12 cellular contexts compared by ENCODE assay signal in genomic region chr3:133570937-133571320, GRCh38. TPM values are rescaled to one million over a fixed set of nuclear protein-coding genes. Genes with fewer than 3 reads are reported as not detected.
DNase-seq lines count a peak whose midpoint lies in the region; ATAC-seq, FAIRE-seq and TF ChIP-seq lines count a peak whose summit lies in the region.
"Had no signal": no experiment of that assay in that cellular context is flagged by ENCODE, and none has a peak within 500 bp of the region (broad histone marks: within the 10 kb centered on the region; RNA-seq: fewer than 3 reads in every experiment).

No MANE protein-coding gene starts in this region.

- H2BK20ac ChIP-seq in H1 (ENCODE audit: low read length) = no peak overlapping the region

- no peak overlapping the region for H2BK12ac ChIP-seq in H1 (ENCODE audit: low read depth, low read length)

- H2AK5ac ChIP-seq in H1 (ENCODE audit: low read depth, low read length) = no peak overlapping the region

- no peak overlapping the region for H4K8ac ChIP-seq in H1 (ENCODE audit: extremely low read depth, insufficient read depth, low read length)

- no peak for TF ChIP-seq POLR2A in H1 (IDR thresholded peaks at IDR 0.05; ENCODE audit: control extremely low read depth in 1 of 2, low read depth in 2 of 2, low read length in 2 of 2)

- no peaks in the 10 kb centered on the region for H3K9me3 Mint-ChIP-seq in CD8-positive, alpha-beta T cell
- H3K9me3 Mint-ChIP-seq in nephron progenitor cell = no peaks in the 10 kb centered on the region

- no peak for DNase-seq in CD8-positive, alpha-beta T cell
- DNase-seq in PC-9 = peak; percentile 30 to 64
- no peak for DNase-seq in H1 (ENCODE audit: low read depth in 1 of 2, low spot score in 2 of 2)
- DNase-seq in nephron progenitor cell = no peak
- no peak for DNase-seq in MG63
- no peak for DNase-seq in SKM-1 treated with dmso at 0.1 percent for 144 hours (lab: John Stamatoyannopoulos, UW; ENCODE audit: unreplicated experiment)
- DNase-seq: activated T-cell treated with anti-CD3 and anti-CD28 coated beads for 4 hours, DMS 273 treated with DMSO at 0.1 percent for 48 hours, dorsolateral prefrontal cortex had no signal

- no peak for FAIRE-seq in H1 (lab: Jason Lieb, UNC)
- FAIRE-seq: GM18507 had no signal

- H2BK15ac ChIP-seq in H1 (ENCODE audit: low read length) = peak overlapping the region; percentile 5; the same call in 1 of the 2 replicates

- no peak overlapping the region for H4K91ac ChIP-seq in H1 (replicated peaks; ENCODE audit: insufficient read length, low read length)

- H3K4me2 ChIP-seq in PC-9 (peak overlapping the region; percentile 71; the same call in 1 of the 2 replicates), H1 (ENCODE audit: insufficient read depth in 1 of 2, low read depth in 2 of 2, low read length in 2 of 2) (no peak overlapping the region)

- TF ChIP-seq CTCF in CD8-positive, alpha-beta T cell (IDR thresholded peaks at IDR 0.05) = no peak
- no peak for TF ChIP-seq CTCF in PC-9 (conservative IDR thresholded peaks at IDR 0.05)
- no peak for TF ChIP-seq CTCF in H1 (IDR thresholded peaks at IDR 0.05; ENCODE audit: control extremely low read depth in 1 of 3, insufficient read depth in 1 of 3, low read depth in 1 of 3, low read length in 3 of 3)
- TF ChIP-seq CTCF in nephron progenitor cell (IDR thresholded peaks at IDR 0.05) = no peak

- no peak overlapping the region for H3K4ac ChIP-seq in H1 (replicated peaks; ENCODE audit: insufficient read length, low read depth, low read length)

- H3K79me2 ChIP-seq in PC-9 (ENCODE audit: low read depth) (peaks cover 17% of the 10 kb centered on the region), H1 (ENCODE audit: control insufficient read depth in 1 of 2, insufficient read depth in 2 of 2, low read length in 2 of 2) (peaks cover 12 to 17% of the 10 kb centered on the region in 2 experiments)

- no peaks in the 10 kb centered on the region for H3K9me2 ChIP-seq in PC-9 (ENCODE audit: insufficient read depth)

- H3K23me2 ChIP-seq in H1 (ENCODE audit: low read depth, low read length) = 0 out of 2 replicates have a peak, but pooled peaks cover 5% of the 10 kb centered on the region

- TF ChIP-seq RAD21 in H1 (IDR thresholded peaks at IDR 0.05 in 1 of 2, conservative IDR thresholded peaks at IDR 0.05 in 1 of 2; ENCODE audit: low read depth in 2 of 2, low read length in 2 of 2) = no peak

- H3K79me1 ChIP-seq in H1 (ENCODE audit: low read depth, low read length) = no peaks in the 10 kb centered on the region

- no peak overlapping the region for H2BK120ac ChIP-seq in H1 (replicated peaks; ENCODE audit: low read depth, low read length)

- no peak for ATAC-seq in CD8-positive, alpha-beta T cell
- ATAC-seq in GM19455 (IDR thresholded peaks at IDR 0.05; ENCODE audit: unreplicated experiment) (no peak), GM21825 (IDR thresholded peaks at IDR 0.05; ENCODE audit: unreplicated experiment) (no peak)

- H3K14ac ChIP-seq in H1 (ENCODE audit: insufficient read length) = no peak overlapping the region

- POLR2A ChIA-PET in CD8-positive, alpha-beta T cell (lab: Charles Lee) = interaction anchor here (1.3 kb wide), 1 partner anchor 80 kb away, joined by 4 read pairs; no protein-coding TSS in a partner anchor
- POLR2A ChIA-PET in PC-9 (lab: Charles Lee; ENCODE audit: unreplicated experiment) (interaction anchor here (0.6 to 2.4 kb wide), 3 partner anchors 30 to 91 kb away, joined by 4 to 19 read pairs (median 15); no protein-coding TSS in a partner anchor), H1 (lab: Charles Lee; ENCODE audit: partially characterized antibody) (interaction anchor here (1.2 kb wide), 1 partner anchor 13 kb away, joined by 5 read pairs; no protein-coding TSS in a partner anchor)

- H4K20me1 ChIP-seq in PC-9 (ENCODE audit: insufficient read depth) = peaks cover 2% of the 10 kb centered on the region; the same call in 1 of the 2 replicates
- H4K20me1 ChIP-seq in H1 (replicated peaks in 1 of 2; ENCODE audit: control insufficient read depth in 1 of 2, insufficient read depth in 2 of 2, low read length in 2 of 2) = peaks cover 0 to 4% of the 10 kb centered on the region in 2 experiments

- no peak overlapping the region for H3K4me3 ChIP-seq in CD8-positive, alpha-beta T cell (ENCODE audit: low read depth, low read length)
- H3K4me3 ChIP-seq in PC-9 (no peak overlapping the region), H1 (ENCODE audit: extremely low read depth in 1 of 4, insufficient read depth in 2 of 4, low read depth in 3 of 4, low read length in 4 of 4) (no peak overlapping the region), MG63 (no peak overlapping the region)
- H3K4me3 ChIP-seq: dorsolateral prefrontal cortex had no signal

- H3K36me3 ChIP-seq in CD8-positive, alpha-beta T cell (ENCODE audit: insufficient read depth, low read length) = no peaks in the 10 kb centered on the region
- H3K36me3 ChIP-seq in PC-9 (ENCODE audit: low read depth) (peaks cover 14% of the 10 kb centered on the region), H1 (ENCODE audit: control insufficient read depth in 2 of 4, insufficient read depth in 4 of 4, low read length in 3 of 4) (peaks cover 2 to 10% (median 5%) of the 10 kb centered on the region in 4 experiments; a peak in 5 of 8 replicates), MG63 (peaks cover 17% of the 10 kb centered on the region)

- H3K4me1 Mint-ChIP-seq in CD8-positive, alpha-beta T cell (ENCODE audit: low read depth) = peaks cover 37% of the 10 kb centered on the region
- peaks cover 20% of the 10 kb centered on the region for H3K4me1 Mint-ChIP-seq in nephron progenitor cell

- CTCF ChIA-PET in CD8-positive, alpha-beta T cell (lab: Charles Lee) = interaction anchor here (0.6 to 12.0 kb wide), 4 partner anchors 82 to 845 kb away, joined by 3 to 110 read pairs (median 10); no protein-coding TSS in a partner anchor
- CTCF ChIA-PET in PC-9 (lab: Charles Lee) = interaction anchor here (0.8 kb wide), 1 partner anchor 30 kb away, joined by 6 read pairs; no protein-coding TSS in a partner anchor
- CTCF ChIA-PET in H1 (lab: Charles Lee; ENCODE audit: partially characterized antibody) = interaction anchor here (0.6 to 1.7 kb wide), 4 partner anchors 76 to 324 kb away, joined by 3 to 7 read pairs (median 4); no protein-coding TSS in a partner anchor

- H3K27ac ChIP-seq in CD8-positive, alpha-beta T cell (ENCODE audit: low read depth, low read length) = no peak overlapping the region
- H3K27ac ChIP-seq in PC-9 = peak overlapping the region; percentile 96
- no peak overlapping the region for H3K27ac ChIP-seq in H1 (ENCODE audit: low read depth, low read length)

- H3K9ac ChIP-seq in H1 (replicated peaks in 1 of 4; ENCODE audit: extremely low read depth in 1 of 4, low read depth in 3 of 4, low read length in 3 of 4) = no peak overlapping the region

- no peak overlapping the region for H2BK5ac ChIP-seq in H1 (ENCODE audit: low read depth, low read length)

- H3K27me3 Mint-ChIP-seq in CD8-positive, alpha-beta T cell (ENCODE audit: low read depth) = no peaks in the 10 kb centered on the region
- H3K27me3 Mint-ChIP-seq in nephron progenitor cell (ENCODE audit: low read depth, poor library complexity) = no peaks in the 10 kb centered on the region

- intact Hi-C loops in CD8-positive, alpha-beta T cell (cut with DNase I, micrococcal nuclease) = loop anchor here (5.0 kb wide), 5 partner anchors 64 to 1154 kb away; partner anchors contain the start of genes DNAJC13 (in 1 of the 2), SRPRB (in 1 of the 2) and UBA5 (in 1 of the 2)
- intact Hi-C loops in PC-9 (cut with micrococcal nuclease; ENCODE audit: unreplicated experiment) = loop anchor here (1.0 to 10.0 kb wide), 9 partner anchors 34 to 1436 kb away; partner anchors contain the start of genes ANAPC13, CEP63 and SRPRB

- no peak overlapping the region for H4K5ac ChIP-seq in H1 (ENCODE audit: insufficient read length, low read depth, low read length)

- H2AFZ ChIP-seq in PC-9 (no peak overlapping the region), H1 (ENCODE audit: low read length) (no peak overlapping the region)

- H3K18ac ChIP-seq in H1 (ENCODE audit: extremely low read depth, low read length) = no peak overlapping the region

- H3K27me3 ChIP-seq in CD8-positive, alpha-beta T cell (ENCODE audit: insufficient read depth, low read length) = no peaks in the 10 kb centered on the region
- H3K27me3 ChIP-seq in PC-9 (ENCODE audit: insufficient read depth, low read depth) = no peaks in the 10 kb centered on the region
- H3K27me3 ChIP-seq in H1 (replicated peaks in 1 of 4; ENCODE audit: control insufficient read depth in 3 of 4, extremely low read depth in 1 of 4, insufficient read depth in 3 of 4, low read length in 3 of 4) = no peaks in the 10 kb centered on the region
- H3K27me3 ChIP-seq in MG63 = no peaks in the 10 kb centered on the region
- H3K27me3 ChIP-seq: dorsolateral prefrontal cortex had no signal

- H3K56ac ChIP-seq in H1 (replicated peaks; ENCODE audit: insufficient read length, low read depth, low read length) = no peak overlapping the region

- no peak for TF ChIP-seq EP300 in H1 (IDR thresholded peaks at IDR 0.05; ENCODE audit: borderline replicate concordance in 1 of 2, low read depth in 2 of 2, low read length in 2 of 2)

- peaks cover 17% of the 10 kb centered on the region for H3K4me1 ChIP-seq in CD8-positive, alpha-beta T cell (ENCODE audit: insufficient read depth, low read length)
- H3K4me1 ChIP-seq in PC-9 (replicated peaks; ENCODE audit: insufficient read depth) = peaks cover 75% of the 10 kb centered on the region
- H3K4me1 ChIP-seq in H1 (replicated peaks in 1 of 4; ENCODE audit: control insufficient read depth in 3 of 4, insufficient read depth in 4 of 4, low read length in 3 of 4) = peaks cover 0 to 5% (median under 1%) of the 10 kb centered on the region in 4 experiments; a peak in 2 of 7 replicates

- peaks cover 15% of the 10 kb centered on the region for H3K36me3 Mint-ChIP-seq in CD8-positive, alpha-beta T cell
- peaks cover 2% of the 10 kb centered on the region for H3K36me3 Mint-ChIP-seq in nephron progenitor cell (ENCODE audit: low read depth)

- no TSS peak for BruUV-seq in PC-9 (replicated peaks; lab: Mats Ljungman, UMichigan)

- WGBS in H1 (ENCODE audit: extremely low coverage in 1 of 2, insufficient coverage in 1 of 2, insufficient read length in 1 of 2, insufficient replicate concordance in 2 of 2, low coverage in 1 of 2, low lambda C conversion rate in 2 of 2, missing lambda C conversion rate in 1 of 2), 2 experiments = 82% methylated on average over 2 of the region's 2 CpGs; no CpG with 5 or more reads in 1 of the 2 experiments

- H3K27ac Mint-ChIP-seq in CD8-positive, alpha-beta T cell = peak overlapping the region; percentile 62
- peak overlapping the region; percentile 80 for H3K27ac Mint-ChIP-seq in nephron progenitor cell

- no peak overlapping the region for H3K23ac ChIP-seq in H1 (ENCODE audit: insufficient read length)

- peaks cover 65% of the 10 kb centered on the region for H3F3A ChIP-seq in PC-9 (ENCODE audit: insufficient read depth, low read depth)

- H3K9me3 ChIP-seq in CD8-positive, alpha-beta T cell (ENCODE audit: low read length) = no peaks in the 10 kb centered on the region
- H3K9me3 ChIP-seq in PC-9 (ENCODE audit: insufficient read depth, low read depth) = no peaks in the 10 kb centered on the region
- H3K9me3 ChIP-seq in H1 (ENCODE audit: insufficient read depth in 2 of 2, low read depth in 1 of 2, low read length in 1 of 2) = no peaks in the 10 kb centered on the region
- no peaks in the 10 kb centered on the region for H3K9me3 ChIP-seq in MG63

- no peak overlapping the region for H3K4me3 Mint-ChIP-seq in CD8-positive, alpha-beta T cell
- no peak overlapping the region for H3K4me3 Mint-ChIP-seq in nephron progenitor cell

RNA-seq across cellular contexts. Expression of gene CDV3, which starts 2.6 kb away (rescaled TPM):
- total RNA-seq in CD8-positive, alpha-beta T cell = 100 to 1,000 TPM; 296 to 307 TPM
- total RNA-seq in PC-9 (2021) = 178 and 193 TPM in 2 replicates
- total RNA-seq in H1 (2021; fragmentation: NEBNext Ultra II Directional; extraction: Animal tissue kit (Norgen Biotek cat#: 25700)) = 149 and 163 TPM in 2 replicates
- 16.8 and 29.4 TPM in 2 replicates for polyA plus RNA-seq in H1 (2011; rRNA removed)
- polyA plus RNA-seq in H1 (2011; cell fraction: cytosol; rRNA removed) = 40.4 TPM
- 19.2 TPM for polyA plus RNA-seq in H1 (2011; cell fraction: nucleus; rRNA removed)
- polyA plus RNA-seq in H1 (2012, experiment 1 of 2) = 77.7 to 131 TPM (median 82.9 TPM) in 4 replicates
- polyA plus RNA-seq in H1 (2012, experiment 2 of 2) = 13.3 TPM
- 85.8 TPM for polyA plus RNA-seq in H1 (2013, experiment 1 of 2)
- 86.9 TPM for polyA plus RNA-seq in H1 (2013, experiment 2 of 2)
- 39.5 and 61.4 TPM in 2 replicates for polyA minus RNA-seq in H1 (2011; rRNA and poly(A)+ RNA removed)
- polyA minus RNA-seq in H1 (2011; cell fraction: cytosol; rRNA and poly(A)+ RNA removed) = 53.3 TPM
- 51.8 TPM for polyA minus RNA-seq in H1 (2011; cell fraction: nucleus; rRNA and poly(A)+ RNA removed)
- 136 and 146 TPM in 2 replicates for total RNA-seq in MG63 (2014; rRNA removed; shearing (Covaris generic); ENCODE audit: low replicate concordance)

Comparison
In these comparisons a context has a peak if more than half of its experiments do, and no peak if none do; other contexts are left out.
1. DNase-seq: peak in PC-9 (2 of 2); none in CD8-positive, alpha-beta T cell (0 of 7), H1 (0 of 2), nephron progenitor cell (single experiment), MG63 (single experiment) and SKM-1 treated with dmso at 0.1 percent for 144 hours (single experiment).